ENCODE assay signal across 18 cellular contexts in the genomic region with DNA sequence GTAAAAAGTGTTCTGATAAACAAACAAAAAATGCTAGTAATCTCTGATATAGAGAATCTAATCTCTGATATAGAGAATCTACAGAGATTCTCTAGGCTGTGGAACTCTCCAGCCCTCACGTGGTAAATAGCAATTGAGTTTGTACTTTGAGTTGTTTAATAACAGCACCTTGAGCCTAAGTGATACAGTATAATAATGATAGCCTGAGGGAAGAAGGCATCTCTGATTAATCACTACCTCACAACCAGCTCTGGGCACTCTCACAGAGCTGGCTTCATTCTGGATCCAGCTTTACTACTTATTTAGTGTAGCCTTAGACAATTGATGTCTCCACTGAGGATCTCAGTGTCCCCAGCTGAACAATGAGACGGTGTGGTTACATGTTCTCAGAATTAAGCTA.
DNase-seq lines count a peak whose midpoint lies in the region; ATAC-seq and TF ChIP-seq lines count a peak whose summit lies in the region.
"Had no signal": no experiment of that assay in that cellular context is flagged by ENCODE, and none has a peak within 500 bp of the region (broad histone marks: within the 10 kb centered on the region; RNA-seq: fewer than 3 reads in every experiment).

No MANE protein-coding gene starts in this region.

- no TSS peak for BruUV-seq in PC-3 (replicated peaks; lab: Mats Ljungman, UMichigan)

- H3K4me1 Mint-ChIP-seq in activated CD4-positive, alpha-beta memory T cell treated with anti-CD3 and anti-CD28 coated beads, Interleukin-2, amount 10 ng/mL, durations not matched to agents 7 days and 5 days = peaks cover 26% of the 10 kb centered on the region

- H3K36me3 ChIP-seq in PC-3 (ENCODE audit: low read depth, low read length) (no peaks in the 10 kb centered on the region), sigmoid colon (no peaks in the 10 kb centered on the region)
- H3K36me3 ChIP-seq: MG63 had no signal

- intact Hi-C loops in PC-3 (cut with micrococcal nuclease) (no loop called here), sigmoid colon (cut with DNase I) (no loop called here)

- CTCF ChIA-PET in PC-3 (lab: Charles Lee) = no interaction called here
- CTCF ChIA-PET in activated CD4-positive, alpha-beta memory T cell treated with anti-CD3 and anti-CD28 coated beads, Interleukin-2, amount 10 ng/mL, durations not matched to agents 7 days and 5 days (lab: Charles Lee) = no interaction called here

- H4K20me1 ChIP-seq in PC-3 (ENCODE audit: low read length) = no peaks in the 10 kb centered on the region

- H2AFZ ChIP-seq in PC-3 (ENCODE audit: low read length) = no peak overlapping the region

- H3K9me2 ChIP-seq in PC-3 (replicated peaks; ENCODE audit: low read length) = no peaks in the 10 kb centered on the region

- H3K4me3 Mint-ChIP-seq in activated CD4-positive, alpha-beta memory T cell treated with anti-CD3 and anti-CD28 coated beads, Interleukin-2, amount 10 ng/mL, durations not matched to agents 7 days and 5 days = no peak overlapping the region

- H3K4me3 ChIP-seq in PC-3 (ENCODE audit: low read length) = no peak overlapping the region
- H3K4me3 ChIP-seq in epithelial cell of esophagus (ENCODE audit: low read length) = no peak overlapping the region
- H3K4me3 ChIP-seq in sigmoid colon = no peak overlapping the region
- H3K4me3 ChIP-seq: MG63 had no signal

- POLR2A ChIA-PET in PC-3 (lab: Charles Lee; ENCODE audit: unreplicated experiment) = no interaction called here
- POLR2A ChIA-PET in activated CD4-positive, alpha-beta memory T cell treated with anti-CD3 and anti-CD28 coated beads, Interleukin-2, amount 10 ng/mL, durations not matched to agents 7 days and 5 days (lab: Charles Lee) = interaction anchor here (1.4 kb wide), 1 partner anchor 24 kb away, joined by 7 read pairs; no protein-coding TSS in a partner anchor

- no peak for TF ChIP-seq EP300 in sigmoid colon (IDR thresholded peaks at IDR 0.05)

- 73 to 77% methylated on average over 2 of the region's 2 CpGs for WGBS in sigmoid colon, 2 donors

- H3K9me3 Mint-ChIP-seq in activated CD4-positive, alpha-beta memory T cell treated with anti-CD3 and anti-CD28 coated beads, Interleukin-2, amount 10 ng/mL, durations not matched to agents 7 days and 5 days = no peaks in the 10 kb centered on the region

- ATAC-seq in PC-3 = no peak
- ATAC-seq: Right ventricle myocardium inferior had no signal

- H3K9me3 ChIP-seq in PC-3 (ENCODE audit: low read length) (no peaks in the 10 kb centered on the region), sigmoid colon (no peaks in the 10 kb centered on the region)
- H3K9me3 ChIP-seq: MG63 had no signal

- no peak overlapping the region for H3K27ac ChIP-seq in PC-3 (ENCODE audit: low read length)
- H3K27ac ChIP-seq in sigmoid colon = peak overlapping the region in 3 of 4 donors; percentile 43 to 68 (median 47)
- H3K27ac ChIP-seq: HL-60 had no signal

- DNase-seq in M059J (ENCODE audit: low read depth) (peak; percentile 62), PC-3 (peak; percentile 53), epithelial cell of esophagus (ENCODE audit: low read depth) (peak; percentile 58), sigmoid colon (no peak), AG08396 (ENCODE audit: low spot score) (no peak)
- DNase-seq in activated CD4-positive, alpha-beta T cell treated with anti-CD3 and anti-CD28 coated beads, Interleukin-2, amount 50 U/mL, for 4 hours = no peak
- DNase-seq in activated CD4-positive, alpha-beta memory T cell treated with anti-CD3 and anti-CD28 coated beads, Interleukin-2, amount 10 ng/mL, durations not matched to agents 7 days and 5 days = no peak
- DNase-seq: C1 segment of cervical spinal cord, IMR-90, NCI-H1048, NCI-H1694 treated with DMSO at 0.1 percent for 48 hours, NCI-H2107, NCI-H226, NCI-H524, SW 1271 had no signal

- TF ChIP-seq CTCF in PC-3 (conservative IDR thresholded peaks at IDR 0.05; ENCODE audit: low read depth, low read length) (no peak), epithelial cell of esophagus (IDR thresholded peaks at IDR 0.05; ENCODE audit: insufficient read depth, low read depth, low read length, missing control alignments) (no peak), sigmoid colon (IDR thresholded peaks at IDR 0.05) (no peak)

- H3K36me3 Mint-ChIP-seq in activated CD4-positive, alpha-beta memory T cell treated with anti-CD3 and anti-CD28 coated beads, Interleukin-2, amount 10 ng/mL, durations not matched to agents 7 days and 5 days (ENCODE audit: low read depth) = no peaks in the 10 kb centered on the region

- H3K4me2 ChIP-seq in PC-3 (ENCODE audit: low read length) = no peak overlapping the region

- H3K27me3 ChIP-seq in PC-3 (ENCODE audit: low read length) (no peaks in the 10 kb centered on the region), sigmoid colon (no peaks in the 10 kb centered on the region)
- H3K27me3 ChIP-seq: MG63 had no signal

- no peak overlapping the region for H3K27ac Mint-ChIP-seq in activated CD4-positive, alpha-beta memory T cell treated with anti-CD3 and anti-CD28 coated beads, Interleukin-2, amount 10 ng/mL, durations not matched to agents 7 days and 5 days

- no peak for TF ChIP-seq POLR2A in sigmoid colon (IDR thresholded peaks at IDR 0.05)

- peaks cover 10% of the 10 kb centered on the region for H3K27me3 Mint-ChIP-seq in activated CD4-positive, alpha-beta memory T cell treated with anti-CD3 and anti-CD28 coated beads, Interleukin-2, amount 10 ng/mL, durations not matched to agents 7 days and 5 days

- H3K79me2 ChIP-seq in PC-3 (ENCODE audit: low read length) = no peaks in the 10 kb centered on the region

- H3F3A ChIP-seq in PC-3 (ENCODE audit: low read length, unreplicated experiment) = no peaks in the 10 kb centered on the region

- peaks cover 19% of the 10 kb centered on the region; the same call in 1 of the 2 replicates for H3K4me1 ChIP-seq in PC-3 (ENCODE audit: insufficient read depth, low read length)
- H3K4me1 ChIP-seq in sigmoid colon = peaks cover 0 to 34% (median 22%) of the 10 kb centered on the region in 4 donors

- H3K9ac ChIP-seq in PC-3 (ENCODE audit: low read length) = no peak overlapping the region

Comparison
In these comparisons a context has a peak if more than half of its experiments do, and no peak if none do; other contexts are left out.
1. DNase-seq: peak in M059J (single experiment), PC-3 (single experiment) and epithelial cell of esophagus (single experiment); none in sigmoid colon (single experiment), activated CD4-positive, alpha-beta T cell treated with anti-CD3 and anti-CD28 coated beads, Interleukin-2, amount 50 U/mL, for 4 hours (0 of 2), activated CD4-positive, alpha-beta memory T cell treated with anti-CD3 and anti-CD28 coated beads, Interleukin-2, amount 10 ng/mL, durations not matched to agents 7 days and 5 days (single experiment) and AG08396 (single experiment).